Comparison of ENCODE assay signal across 14 cellular contexts in genomic region chr10:52539463-52539862, GRCh38.
DNase-seq lines count a peak whose midpoint lies in the region; TF ChIP-seq lines count a peak whose summit lies in the region.
"Had no signal": no experiment of that assay in that cellular context is flagged by ENCODE, and none has a peak within 500 bp of the region (broad histone marks: within the 10 kb centered on the region; RNA-seq: fewer than 3 reads in every experiment).

No MANE protein-coding gene starts in this region.

- H3K4me3 Mint-ChIP-seq in CD8-positive, alpha-beta memory T cell = no peak overlapping the region
- H3K4me3 Mint-ChIP-seq: activated naive CD8-positive, alpha-beta T cell treated with anti-CD3 and anti-CD28 coated beads, Interleukin-2, amount 10 ng/mL, durations not matched to agents 7 days and 5 days; naive thymus-derived CD4-positive, alpha-beta T cell; stimulated activated naive CD8-positive, alpha-beta T cell treated with anti-CD3 and anti-CD28 coated beads, Interleukin-15, Interleukin-2, amounts not matched to agents 100 ng/mL and 50 ng/mL, for 24 hours had no signal

- no peaks in the 10 kb centered on the region for H3K9me3 ChIP-seq in suprapubic skin
- H3K9me3 ChIP-seq in CD8-positive, alpha-beta memory T cell (ENCODE audit: low read length) = no peaks in the 10 kb centered on the region
- H3K9me3 ChIP-seq: right lobe of liver had no signal

- no peaks in the 10 kb centered on the region for H3K27me3 Mint-ChIP-seq in CD8-positive, alpha-beta memory T cell
- H3K27me3 Mint-ChIP-seq: activated naive CD8-positive, alpha-beta T cell treated with anti-CD3 and anti-CD28 coated beads, Interleukin-2, amount 10 ng/mL, durations not matched to agents 7 days and 5 days; naive thymus-derived CD4-positive, alpha-beta T cell; stimulated activated naive CD8-positive, alpha-beta T cell treated with anti-CD3 and anti-CD28 coated beads, Interleukin-15, Interleukin-2, amounts not matched to agents 100 ng/mL and 50 ng/mL, for 24 hours had no signal

- H3K36me3 Mint-ChIP-seq in CD8-positive, alpha-beta memory T cell = no peaks in the 10 kb centered on the region
- H3K36me3 Mint-ChIP-seq: activated naive CD8-positive, alpha-beta T cell treated with anti-CD3 and anti-CD28 coated beads, Interleukin-2, amount 10 ng/mL, durations not matched to agents 7 days and 5 days; naive thymus-derived CD4-positive, alpha-beta T cell had no signal

- TF ChIP-seq POLR2A in suprapubic skin (IDR thresholded peaks at IDR 0.05) = no peak

- H3K4me1 ChIP-seq in suprapubic skin = no peaks in the 10 kb centered on the region
- no peaks in the 10 kb centered on the region for H3K4me1 ChIP-seq in CD8-positive, alpha-beta memory T cell (ENCODE audit: insufficient read depth, low read length)
- H3K4me1 ChIP-seq: right lobe of liver had no signal

- POLR2A ChIA-PET in CD8-positive, alpha-beta memory T cell (lab: Charles Lee) = no interaction called here

- TF ChIP-seq EP300 in suprapubic skin (IDR thresholded peaks at IDR 0.05) = no peak

- no peaks in the 10 kb centered on the region for H3K36me3 ChIP-seq in suprapubic skin
- no peaks in the 10 kb centered on the region for H3K36me3 ChIP-seq in CD8-positive, alpha-beta memory T cell (ENCODE audit: insufficient read depth, low read length)
- H3K36me3 ChIP-seq: right lobe of liver had no signal

- H3K4me3 ChIP-seq in astrocyte of the cerebellum (ENCODE audit: low read depth, low read length) (no peak overlapping the region), suprapubic skin (no peak overlapping the region)
- no peak overlapping the region for H3K4me3 ChIP-seq in CD8-positive, alpha-beta memory T cell (ENCODE audit: low read length)
- H3K4me3 ChIP-seq: right lobe of liver, SK-N-MC had no signal

- no peaks in the 10 kb centered on the region for H3K4me1 Mint-ChIP-seq in CD8-positive, alpha-beta memory T cell
- H3K4me1 Mint-ChIP-seq: activated naive CD8-positive, alpha-beta T cell treated with anti-CD3 and anti-CD28 coated beads, Interleukin-2, amount 10 ng/mL, durations not matched to agents 7 days and 5 days; naive thymus-derived CD4-positive, alpha-beta T cell had no signal

- DNase-seq in HT1080 (ENCODE audit: low read depth) = peak; percentile 93
- peak; percentile 33 for DNase-seq in astrocyte of the cerebellum (ENCODE audit: low read depth)
- DNase-seq in iris pigment epithelial cell (ENCODE audit: low read depth) = peak; percentile 45
- DNase-seq in suprapubic skin (ENCODE audit: low spot score in 2 of 2) = no peak
- no peak for DNase-seq in NCI-H2107 treated with DMSO at 0.1 percent for 48 hours (lab: John Stamatoyannopoulos, UW; ENCODE audit: unreplicated experiment)
- no peak for DNase-seq in CD8-positive, alpha-beta memory T cell
- no peak for DNase-seq in GM13976 (ENCODE audit: low spot score)
- DNase-seq: activated naive CD8-positive, alpha-beta T cell treated with anti-CD3 and anti-CD28 coated beads, Interleukin-2, amount 10 ng/mL, durations not matched to agents 7 days and 5 days; kidney; naive thymus-derived CD4-positive, alpha-beta T cell; NCI-H2171 treated with DMSO at 0.1 percent for 48 hours; right lobe of liver had no signal

- H3K27ac Mint-ChIP-seq in CD8-positive, alpha-beta memory T cell = peak overlapping the region in 1 of 8 donors; percentile 13
- H3K27ac Mint-ChIP-seq: activated naive CD8-positive, alpha-beta T cell treated with anti-CD3 and anti-CD28 coated beads, Interleukin-2, amount 10 ng/mL, durations not matched to agents 7 days and 5 days; naive thymus-derived CD4-positive, alpha-beta T cell; stimulated activated naive CD8-positive, alpha-beta T cell treated with anti-CD3 and anti-CD28 coated beads, Interleukin-15, Interleukin-2, amounts not matched to agents 100 ng/mL and 50 ng/mL, for 24 hours had no signal

- TF ChIP-seq CTCF in astrocyte of the cerebellum (IDR thresholded peaks at IDR 0.05; ENCODE audit: low read depth, low read length, missing control alignments) (no peak), suprapubic skin (IDR thresholded peaks at IDR 0.05) (no peak), GM13976 (IDR thresholded peaks at IDR 0.05; ENCODE audit: borderline replicate concordance, control extremely low read depth, extremely low read depth, insufficient read depth, missing control alignments) (no peak)

- H3K9me3 Mint-ChIP-seq in CD8-positive, alpha-beta memory T cell = peaks cover 3 to 18% (median 9%) of the 10 kb centered on the region in 5 donors
- H3K9me3 Mint-ChIP-seq: activated naive CD8-positive, alpha-beta T cell treated with anti-CD3 and anti-CD28 coated beads, Interleukin-2, amount 10 ng/mL, durations not matched to agents 7 days and 5 days had no signal

- CTCF ChIA-PET in CD8-positive, alpha-beta memory T cell (lab: Charles Lee) = no interaction called here

- H3K27ac ChIP-seq in suprapubic skin = peak overlapping the region; percentile 12
- H3K27ac ChIP-seq in CD8-positive, alpha-beta memory T cell (ENCODE audit: low read depth, low read length) = no peak overlapping the region
- H3K27ac ChIP-seq: right lobe of liver, SK-N-MC had no signal

- in situ Hi-C loops in astrocyte of the cerebellum (cut with HindIII; ENCODE audit: low sequenced_read_pairs) = no loop called here
- in situ Hi-C loops in GM13976 (cut with MboI; ENCODE audit: low sequenced_read_pairs, unreplicated experiment) = no loop called here

- H3K27me3 ChIP-seq in suprapubic skin = no peaks in the 10 kb centered on the region
- H3K27me3 ChIP-seq in CD8-positive, alpha-beta memory T cell (ENCODE audit: insufficient read depth, low read length, poor library complexity, severe bottlenecking) = no peaks in the 10 kb centered on the region
- H3K27me3 ChIP-seq: right lobe of liver had no signal

- WGBS in suprapubic skin = 43% methylated on average over 2 of the region's 2 CpGs

Comparison
In these comparisons a context has a peak if more than half of its experiments do, and no peak if none do; other contexts are left out.
1. DNase-seq: peak in HT1080 (single experiment), astrocyte of the cerebellum (single experiment) and iris pigment epithelial cell (single experiment); none in suprapubic skin (0 of 2), NCI-H2107 treated with DMSO at 0.1 percent for 48 hours (single experiment), CD8-positive, alpha-beta memory T cell (0 of 5) and GM13976 (single experiment).